Comparison of ENCODE assay signal across 8 cellular contexts in the genomic region with DNA sequence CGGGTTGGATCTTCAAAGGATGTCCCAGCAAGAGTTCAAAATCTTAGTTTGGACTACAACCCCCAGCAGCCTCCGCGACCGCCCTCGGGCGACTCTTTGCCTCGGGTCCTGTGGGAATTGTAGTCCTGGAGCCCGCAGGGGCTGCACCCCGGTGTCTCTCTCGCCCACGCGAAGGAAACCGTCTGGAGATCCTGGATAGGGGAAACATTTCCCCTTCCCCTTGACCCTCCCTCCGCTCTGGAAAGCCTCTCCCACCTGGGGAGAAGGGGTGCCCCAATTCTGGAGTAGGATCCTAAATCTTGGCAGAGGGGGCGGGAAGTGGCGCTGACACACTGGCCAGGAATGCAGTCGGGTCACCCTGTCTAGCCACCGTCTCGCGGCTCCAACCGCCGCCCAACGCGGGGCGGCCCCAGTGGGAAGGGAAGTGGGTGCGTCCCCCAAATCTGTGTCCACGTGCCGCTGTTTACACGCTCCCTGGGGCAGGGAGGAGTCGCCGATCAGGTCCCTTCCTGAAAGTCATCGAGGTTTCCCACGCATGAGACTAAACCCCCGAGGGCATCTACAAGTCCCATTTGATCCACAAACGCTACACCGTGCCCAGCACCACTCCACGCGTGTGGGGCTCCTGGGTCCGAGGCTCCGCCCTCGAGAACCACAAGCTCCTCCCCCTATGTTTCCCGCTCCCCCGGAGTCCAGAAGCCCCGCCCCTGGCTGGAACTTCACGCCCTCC. TPM values are rescaled to one million over a fixed set of nuclear protein-coding genes. Genes with fewer than 3 reads are reported as not detected.
DNase-seq lines count a peak whose midpoint lies in the region; ATAC-seq and TF ChIP-seq lines count a peak whose summit lies in the region.

No MANE protein-coding gene starts in this region.

- 0% methylated on average over 16 of the region's 45 CpGs for WGBS in right lobe of liver (ENCODE audit: insufficient coverage, low coverage, low lambda C conversion rate, missing lambda C conversion rate)

- H3K36me3 ChIP-seq in BLaER1 (peaks cover 18% of the 10 kb centered on the region), right lobe of liver (no peaks in the 10 kb centered on the region)

- H3K27me3 ChIP-seq in BLaER1 (peaks cover 35% of the 10 kb centered on the region), right lobe of liver (no peaks in the 10 kb centered on the region)

- TF ChIP-seq CTCF in right lobe of liver (IDR thresholded peaks at IDR 0.05): no peak

- peaks cover 54% of the 10 kb centered on the region for H4K20me1 ChIP-seq in BLaER1

- peak overlapping the region; percentile 93 for H3K4me3 ChIP-seq in BLaER1
- H3K4me3 ChIP-seq in right lobe of liver: peak overlapping the region; percentile 66 to 87 (median 71)

- peak overlapping the region; percentile 94 for H3K4me2 ChIP-seq in BLaER1

- H3K9ac ChIP-seq in BLaER1: peak overlapping the region; percentile 100

- H3K9me3 ChIP-seq in BLaER1 (no peaks in the 10 kb centered on the region), right lobe of liver (no peaks in the 10 kb centered on the region)

- intact Hi-C loops in right lobe of liver (cut with DNase I): no loop called here

- H3K4me1 ChIP-seq in BLaER1 (peaks cover 49% of the 10 kb centered on the region), right lobe of liver (peaks cover 0 to 13% (median 6%) of the 10 kb centered on the region in 4 donors)

- peak overlapping the region; percentile 100 for H3K27ac ChIP-seq in BLaER1
- peak overlapping the region; percentile 93 to 97 (median 96) for H3K27ac ChIP-seq in right lobe of liver

- TF ChIP-seq POLR2A in right lobe of liver (IDR thresholded peaks at IDR 0.05): peak; percentile 21

- ATAC-seq in HG03432 (IDR thresholded peaks at IDR 0.05; ENCODE audit: unreplicated experiment) (peak; percentile 47), right lobe of liver (peak; percentile 71 to 81 (median 78))

- DNase-seq in GM19238 (ENCODE audit: insufficient read length, low spot score) (peak; percentile 92), NCI-H526 treated with DMSO at 0.1 percent for 48 hours (lab: John Stamatoyannopoulos, UW) (peak; percentile 73), dermis blood vessel endothelial cell (peak; percentile 93), right lobe of liver (peak; percentile 90 to 93 (median 91))
- peak; percentile 61 to 79 for DNase-seq in activated CD4-positive, alpha-beta T cell treated with anti-CD3 and anti-CD28 coated beads, Interleukin-2, amount 50 U/mL, for 24 hours (ENCODE audit: low read depth in 1 of 2, low spot score in 1 of 2)
- DNase-seq in stimulated activated CD4-positive, alpha-beta T cell treated with anti-CD3 and anti-CD28 coated beads, Interleukin-4, amount 100 ng/mL, for 24 hours: peak; percentile 84

RNA-seq across cellular contexts. Expression of a gene that starts 0.7 kb away (rescaled TPM):
- total RNA-seq in dermis blood vessel endothelial cell (10.9 and 21.0 TPM in 2 replicates), right lobe of liver (10 to 100 TPM in 4 of 6 experiments, 1 to 10 TPM in 2; 6.9 to 22.9 (median 14.6) TPM)

RNA-seq across cellular contexts. Expression of a gene that starts 0.8 kb away (rescaled TPM):
- total RNA-seq in dermis blood vessel endothelial cell: 9.5 and 15.2 TPM in 2 replicates
- total RNA-seq in right lobe of liver: 1 to 10 TPM; 1.3 to 4.5 (median 3.2) TPM

RNA-seq across cellular contexts. Expression of a gene that starts 18.1 kb away (rescaled TPM):
- 56.5 and 63.1 TPM in 2 replicates for total RNA-seq in dermis blood vessel endothelial cell
- total RNA-seq in right lobe of liver: 10 to 100 TPM; 19.2 to 29.4 (median 22.6) TPM

RNA-seq across cellular contexts. Expression of a gene that starts 35.2 kb away (rescaled TPM):
- 16.3 and 24.5 TPM in 2 replicates for total RNA-seq in dermis blood vessel endothelial cell
- 10 to 100 TPM in 5 of 6 experiments, 1 to 10 TPM in 1; 9.8 to 13.7 (median 11.3) TPM for total RNA-seq in right lobe of liver

Comparison
In these comparisons a context has a peak if more than half of its experiments do, and no peak if none do; other contexts are left out.
1. Peak in every context shown above with its lines: DNase-seq, ATAC-seq, H3K4me3 ChIP-seq and H3K27ac ChIP-seq.